ENCODE assay signal across 1 cellular context in the genomic region with DNA sequence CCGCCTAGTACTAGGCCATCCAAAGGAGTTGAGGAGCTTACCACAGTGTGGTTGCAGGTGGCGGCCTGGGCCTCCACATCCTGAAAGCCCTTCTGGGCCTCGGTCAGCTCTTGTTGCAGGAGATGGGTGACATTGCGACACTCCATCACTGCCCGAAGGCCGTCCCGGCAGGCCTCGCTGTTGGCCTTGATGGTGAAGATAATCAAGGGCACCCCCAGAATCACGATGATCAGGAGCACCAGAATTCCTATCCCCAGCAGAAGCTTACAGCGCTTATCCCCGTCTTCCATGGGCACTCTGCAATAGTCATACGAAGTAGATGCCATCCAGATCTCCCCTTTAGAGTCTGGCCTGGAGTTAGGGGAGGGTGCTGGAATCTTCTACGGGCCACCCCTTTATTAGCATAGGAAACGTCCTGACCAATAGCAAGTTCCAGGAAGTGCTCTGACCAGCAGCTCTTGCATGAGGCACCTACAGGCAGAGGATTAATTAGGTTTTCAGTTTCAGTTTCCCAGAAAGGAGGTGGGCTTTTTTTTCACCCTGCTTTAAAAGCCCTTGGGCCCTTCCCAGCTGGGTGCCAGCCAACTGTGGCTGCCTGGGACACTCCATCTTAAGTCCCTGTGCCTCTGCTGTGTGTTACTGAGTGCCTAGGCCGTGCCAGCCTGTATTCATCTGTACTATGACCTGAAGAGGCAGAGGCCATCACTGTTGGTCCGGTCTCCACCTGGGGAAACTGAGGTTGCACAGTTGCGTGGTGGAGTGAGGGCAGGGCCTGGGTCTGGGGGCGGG.
TF ChIP-seq lines count a peak whose summit lies in the region.

BST2 (minus strand) TSS at position 381 of the 789 bp plus-strand sequence; CDS start at position 326, 55 bp downstream.

TF ChIP-seq in HepG2, 621 proteins besides CTCF, POLR2A, EP300 and RAD21 (continued from another document and continues in another):
- TF ChIP-seq, protein P1, sequence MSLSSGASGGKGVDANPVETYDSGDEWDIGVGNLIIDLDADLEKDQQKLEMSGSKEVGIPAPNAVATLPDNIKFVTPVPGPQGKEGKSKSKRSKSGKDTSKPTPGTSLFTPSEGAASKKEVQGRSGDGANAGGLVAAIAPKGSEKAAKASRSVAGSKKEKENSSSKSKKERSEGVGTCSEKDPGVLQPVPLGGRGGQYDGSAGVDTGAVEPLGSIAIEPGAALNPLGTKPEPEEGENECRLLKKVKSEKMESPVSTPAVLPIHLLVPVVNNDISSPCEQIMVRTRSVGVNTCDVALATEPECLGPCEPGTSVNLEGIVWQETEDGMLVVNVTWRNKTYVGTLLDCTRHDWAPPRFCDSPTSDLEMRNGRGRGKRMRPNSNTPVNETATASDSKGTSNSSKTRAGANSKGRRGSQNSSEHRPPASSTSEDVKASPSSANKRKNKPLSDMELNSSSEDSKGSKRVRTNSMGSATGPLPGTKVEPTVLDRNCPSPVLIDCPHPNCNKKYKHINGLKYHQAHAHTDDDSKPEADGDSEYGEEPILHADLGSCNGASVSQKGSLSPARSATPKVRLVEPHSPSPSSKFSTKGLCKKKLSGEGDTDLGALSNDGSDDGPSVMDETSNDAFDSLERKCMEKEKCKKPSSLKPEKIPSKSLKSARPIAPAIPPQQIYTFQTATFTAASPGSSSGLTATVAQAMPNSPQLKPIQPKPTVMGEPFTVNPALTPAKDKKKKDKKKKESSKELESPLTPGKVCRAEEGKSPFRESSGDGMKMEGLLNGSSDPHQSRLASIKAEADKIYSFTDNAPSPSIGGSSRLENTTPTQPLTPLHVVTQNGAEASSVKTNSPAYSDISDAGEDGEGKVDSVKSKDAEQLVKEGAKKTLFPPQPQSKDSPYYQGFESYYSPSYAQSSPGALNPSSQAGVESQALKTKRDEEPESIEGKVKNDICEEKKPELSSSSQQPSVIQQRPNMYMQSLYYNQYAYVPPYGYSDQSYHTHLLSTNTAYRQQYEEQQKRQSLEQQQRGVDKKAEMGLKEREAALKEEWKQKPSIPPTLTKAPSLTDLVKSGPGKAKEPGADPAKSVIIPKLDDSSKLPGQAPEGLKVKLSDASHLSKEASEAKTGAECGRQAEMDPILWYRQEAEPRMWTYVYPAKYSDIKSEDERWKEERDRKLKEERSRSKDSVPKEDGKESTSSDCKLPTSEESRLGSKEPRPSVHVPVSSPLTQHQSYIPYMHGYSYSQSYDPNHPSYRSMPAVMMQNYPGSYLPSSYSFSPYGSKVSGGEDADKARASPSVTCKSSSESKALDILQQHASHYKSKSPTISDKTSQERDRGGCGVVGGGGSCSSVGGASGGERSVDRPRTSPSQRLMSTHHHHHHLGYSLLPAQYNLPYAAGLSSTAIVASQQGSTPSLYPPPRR (CRISPR knock-in tag; IDR thresholded peaks at IDR 0.05; ENCODE audit: borderline replicate concordance), result no peak
- no peak for TF ChIP-seq ZNF331 (CRISPR knock-in tag; IDR thresholded peaks at IDR 0.05)
- TF ChIP-seq ZC3H4 (CRISPR knock-in tag; IDR thresholded peaks at IDR 0.05; ENCODE audit: borderline replicate concordance), result 0 out of 2 replicates have a peak, but pooled peaks have one; percentile 59
- no peak for TF ChIP-seq U2AF2 (IDR thresholded peaks at IDR 0.05; ENCODE audit: low read depth, low read length)
- peak; percentile 29; the same call in 1 of the 2 replicates for TF ChIP-seq CREM (IDR thresholded peaks at IDR 0.05)
- TF ChIP-seq CREM (CRISPR knock-in tag; IDR thresholded peaks at IDR 0.05), result no peak
- TF ChIP-seq NBN (conservative IDR thresholded peaks at IDR 0.05), result no peak
- no peak for TF ChIP-seq LBX2 (CRISPR knock-in tag; IDR thresholded peaks at IDR 0.05; ENCODE audit: borderline replicate concordance)
- TF ChIP-seq RBAK (CRISPR knock-in tag; IDR thresholded peaks at IDR 0.05), result no peak
- 0 out of 2 replicates have a peak, but pooled peaks have one; percentile 19 for TF ChIP-seq ZNF546 (CRISPR knock-in tag; conservative IDR thresholded peaks at IDR 0.05)
- TF ChIP-seq ZNF138 (CRISPR knock-in tag; IDR thresholded peaks at IDR 0.05; ENCODE audit: low read depth), result no peak
- no peak for TF ChIP-seq ZNF230 (CRISPR knock-in tag; IDR thresholded peaks at IDR 0.05)
- TF ChIP-seq, protein P2, sequence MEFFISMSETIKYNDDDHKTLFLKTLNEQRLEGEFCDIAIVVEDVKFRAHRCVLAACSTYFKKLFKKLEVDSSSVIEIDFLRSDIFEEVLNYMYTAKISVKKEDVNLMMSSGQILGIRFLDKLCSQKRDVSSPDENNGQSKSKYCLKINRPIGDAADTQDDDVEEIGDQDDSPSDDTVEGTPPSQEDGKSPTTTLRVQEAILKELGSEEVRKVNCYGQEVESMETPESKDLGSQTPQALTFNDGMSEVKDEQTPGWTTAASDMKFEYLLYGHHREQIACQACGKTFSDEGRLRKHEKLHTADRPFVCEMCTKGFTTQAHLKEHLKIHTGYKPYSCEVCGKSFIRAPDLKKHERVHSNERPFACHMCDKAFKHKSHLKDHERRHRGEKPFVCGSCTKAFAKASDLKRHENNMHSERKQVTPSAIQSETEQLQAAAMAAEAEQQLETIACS (CRISPR knock-in tag; IDR thresholded peaks at IDR 0.05), result no peak
- no peak for TF ChIP-seq SCMH1 (CRISPR knock-in tag; IDR thresholded peaks at IDR 0.05; ENCODE audit: borderline replicate concordance)
- TF ChIP-seq, protein P3, sequence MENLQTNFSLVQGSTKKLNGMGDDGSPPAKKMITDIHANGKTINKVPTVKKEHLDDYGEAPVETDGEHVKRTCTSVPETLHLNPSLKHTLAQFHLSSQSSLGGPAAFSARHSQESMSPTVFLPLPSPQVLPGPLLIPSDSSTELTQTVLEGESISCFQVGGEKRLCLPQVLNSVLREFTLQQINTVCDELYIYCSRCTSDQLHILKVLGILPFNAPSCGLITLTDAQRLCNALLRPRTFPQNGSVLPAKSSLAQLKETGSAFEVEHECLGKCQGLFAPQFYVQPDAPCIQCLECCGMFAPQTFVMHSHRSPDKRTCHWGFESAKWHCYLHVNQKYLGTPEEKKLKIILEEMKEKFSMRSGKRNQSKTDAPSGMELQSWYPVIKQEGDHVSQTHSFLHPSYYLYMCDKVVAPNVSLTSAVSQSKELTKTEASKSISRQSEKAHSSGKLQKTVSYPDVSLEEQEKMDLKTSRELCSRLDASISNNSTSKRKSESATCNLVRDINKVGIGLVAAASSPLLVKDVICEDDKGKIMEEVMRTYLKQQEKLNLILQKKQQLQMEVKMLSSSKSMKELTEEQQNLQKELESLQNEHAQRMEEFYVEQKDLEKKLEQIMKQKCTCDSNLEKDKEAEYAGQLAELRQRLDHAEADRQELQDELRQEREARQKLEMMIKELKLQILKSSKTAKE (CRISPR knock-in tag; IDR thresholded peaks at IDR 0.05; ENCODE audit: borderline replicate concordance), result no peak
- TF ChIP-seq CAMTA2 (CRISPR knock-in tag; IDR thresholded peaks at IDR 0.05; ENCODE audit: borderline replicate concordance), result no peak
- no peak for TF ChIP-seq ZNF569 (CRISPR knock-in tag; IDR thresholded peaks at IDR 0.05; ENCODE audit: borderline replicate concordance)
- TF ChIP-seq MED8 (CRISPR knock-in tag; IDR thresholded peaks at IDR 0.05; ENCODE audit: insufficient replicate concordance), result peak; percentile 54
- peak; percentile 68; the same call in 1 of the 2 replicates for TF ChIP-seq NFKB2 (CRISPR knock-in tag; IDR thresholded peaks at IDR 0.05; ENCODE audit: borderline replicate concordance)
- no peak for TF ChIP-seq ZNF33B (CRISPR knock-in tag; IDR thresholded peaks at IDR 0.05)
- 0 out of 2 replicates have a peak, but pooled peaks have one; percentile 54 for TF ChIP-seq ZNF276 (CRISPR knock-in tag; IDR thresholded peaks at IDR 0.05; ENCODE audit: low read depth)
- TF ChIP-seq ESRRA (CRISPR knock-in tag; IDR thresholded peaks at IDR 0.05; ENCODE audit: low read depth), result no peak
- TF ChIP-seq, protein P4, sequence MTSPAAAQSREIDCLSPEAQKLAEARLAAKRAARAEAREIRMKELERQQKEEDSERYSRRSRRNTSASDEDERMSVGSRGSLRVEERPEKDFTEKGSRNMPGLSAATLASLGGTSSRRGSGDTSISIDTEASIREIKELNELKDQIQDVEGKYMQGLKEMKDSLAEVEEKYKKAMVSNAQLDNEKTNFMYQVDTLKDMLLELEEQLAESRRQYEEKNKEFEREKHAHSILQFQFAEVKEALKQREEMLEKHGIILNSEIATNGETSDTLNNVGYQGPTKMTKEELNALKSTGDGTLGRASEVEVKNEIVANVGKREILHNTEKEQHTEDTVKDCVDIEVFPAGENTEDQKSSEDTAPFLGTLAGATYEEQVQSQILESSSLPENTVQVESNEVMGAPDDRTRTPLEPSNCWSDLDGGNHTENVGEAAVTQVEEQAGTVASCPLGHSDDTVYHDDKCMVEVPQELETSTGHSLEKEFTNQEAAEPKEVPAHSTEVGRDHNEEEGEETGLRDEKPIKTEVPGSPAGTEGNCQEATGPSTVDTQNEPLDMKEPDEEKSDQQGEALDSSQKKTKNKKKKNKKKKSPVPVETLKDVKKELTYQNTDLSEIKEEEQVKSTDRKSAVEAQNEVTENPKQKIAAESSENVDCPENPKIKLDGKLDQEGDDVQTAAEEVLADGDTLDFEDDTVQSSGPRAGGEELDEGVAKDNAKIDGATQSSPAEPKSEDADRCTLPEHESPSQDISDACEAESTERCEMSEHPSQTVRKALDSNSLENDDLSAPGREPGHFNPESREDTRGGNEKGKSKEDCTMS (CRISPR knock-in tag; conservative IDR thresholded peaks at IDR 0.05), result no peak
- TF ChIP-seq ZSCAN29 (CRISPR knock-in tag; conservative IDR thresholded peaks at IDR 0.05), result no peak
- TF ChIP-seq HBP1 (CRISPR knock-in tag; IDR thresholded peaks at IDR 0.05; ENCODE audit: low read depth), result no peak; the same call in 1 of the 2 replicates
- TF ChIP-seq CEBPB (IDR thresholded peaks at IDR 0.05; ENCODE audit: borderline replicate concordance, low read depth, low read length), result peak; percentile 97
- no peak for TF ChIP-seq KIAA2018 (CRISPR knock-in tag; IDR thresholded peaks at IDR 0.05; ENCODE audit: borderline replicate concordance)
